ENCODE assay signal across 21 cellular contexts in genomic region chr11:17603056-17603825, GRCh38. TPM values are rescaled to one million over a fixed set of nuclear protein-coding genes. Genes with fewer than 3 reads are reported as not detected.
A peak's percentile ranks its signal among the peaks of the same experiment; 100 is the strongest.
DNase-seq lines count a peak whose midpoint lies in the region; ATAC-seq and TF ChIP-seq lines count a peak whose summit lies in the region.
"Had no signal": no experiment of that assay in that cellular context is flagged by ENCODE, and none has a peak within 500 bp of the region (broad histone marks: within the 10 kb centered on the region; RNA-seq: fewer than 3 reads in every experiment).

No MANE protein-coding gene starts in this region.

- 63 to 78% (median 73%) methylated on average over 7 to 10 of the region's 10 CpGs for WGBS in stomach, 5 donors
- WGBS in sigmoid colon, 2 donors, result 63 to 77% methylated on average over 10 of the region's 10 CpGs

- H3K27me3 ChIP-seq in colonic mucosa (no peaks in the 10 kb centered on the region), stomach (peaks cover 0 to 21% (median 0%) of the 10 kb centered on the region in 3 donors), sigmoid colon (no peaks in the 10 kb centered on the region), Caco-2 (replicated peaks; ENCODE audit: control insufficient read depth, insufficient read depth, low read length) (no peaks in the 10 kb centered on the region; the same call in 1 of the 2 replicates)
- H3K27me3 ChIP-seq: BLaER1, MG63 had no signal

- H3K27ac Mint-ChIP-seq in activated CD8-positive, alpha-beta memory T cell treated with anti-CD3 and anti-CD28 coated beads, Interleukin-2, amount 10 ng/mL, durations not matched to agents 7 days and 5 days, result no peak overlapping the region
- no peak overlapping the region for H3K27ac Mint-ChIP-seq in Caco-2 (ENCODE audit: unreplicated experiment)
- H3K27ac Mint-ChIP-seq: CD4-positive, CD25-positive, alpha-beta regulatory T cell had no signal

- H3K36me3 ChIP-seq in colonic mucosa (no peaks in the 10 kb centered on the region), stomach (no peaks in the 10 kb centered on the region), sigmoid colon (no peaks in the 10 kb centered on the region), Caco-2 (ENCODE audit: control insufficient read depth, insufficient read depth, low read length) (no peaks in the 10 kb centered on the region)
- H3K36me3 ChIP-seq: BLaER1, MG63 had no signal

- H3K9ac ChIP-seq in colonic mucosa (ENCODE audit: low read depth in 2 of 2, low read length in 2 of 2), result no peak overlapping the region
- H3K9ac ChIP-seq: BLaER1 had no signal

- H3K9me3 ChIP-seq in colonic mucosa (no peaks in the 10 kb centered on the region), stomach (no peaks in the 10 kb centered on the region), sigmoid colon (no peaks in the 10 kb centered on the region), Caco-2 (no peaks in the 10 kb centered on the region)
- H3K9me3 ChIP-seq: BLaER1, MG63 had no signal

- CTCF ChIA-PET in activated CD8-positive, alpha-beta memory T cell treated with anti-CD3 and anti-CD28 coated beads, Interleukin-2, amount 10 ng/mL, durations not matched to agents 7 days and 5 days (lab: Charles Lee), result no interaction called here
- CTCF ChIA-PET in Caco-2 (lab: Charles Lee), result no interaction called here

- H3K4me3 Mint-ChIP-seq in activated CD8-positive, alpha-beta memory T cell treated with anti-CD3 and anti-CD28 coated beads, Interleukin-2, amount 10 ng/mL, durations not matched to agents 7 days and 5 days, result no peak overlapping the region
- H3K4me3 Mint-ChIP-seq in Caco-2 (ENCODE audit: unreplicated experiment), result no peak overlapping the region
- H3K4me3 Mint-ChIP-seq: CD4-positive, CD25-positive, alpha-beta regulatory T cell had no signal

- peaks cover 3% of the 10 kb centered on the region for H3K4me1 Mint-ChIP-seq in activated CD8-positive, alpha-beta memory T cell treated with anti-CD3 and anti-CD28 coated beads, Interleukin-2, amount 10 ng/mL, durations not matched to agents 7 days and 5 days
- no peaks in the 10 kb centered on the region for H3K4me1 Mint-ChIP-seq in Caco-2 (ENCODE audit: low read depth, unreplicated experiment)

- no peak for TF ChIP-seq POLR2A in stomach (IDR thresholded peaks at IDR 0.05)
- no peak for TF ChIP-seq POLR2A in sigmoid colon (IDR thresholded peaks at IDR 0.05)

- TF ChIP-seq CTCF in colonic mucosa (IDR thresholded peaks at IDR 0.05), result no peak
- no peak for TF ChIP-seq CTCF in stomach (IDR thresholded peaks at IDR 0.05)
- TF ChIP-seq CTCF in sigmoid colon (IDR thresholded peaks at IDR 0.05), result no peak
- TF ChIP-seq CTCF in Caco-2 (IDR thresholded peaks at IDR 0.05; ENCODE audit: insufficient read depth in 1 of 2, low read depth in 1 of 2, low read length in 1 of 2, severe bottlenecking in 1 of 2, unreplicated experiment in 1 of 2), result no peak

- H3K9me3 Mint-ChIP-seq in activated CD8-positive, alpha-beta memory T cell treated with anti-CD3 and anti-CD28 coated beads, Interleukin-2, amount 10 ng/mL, durations not matched to agents 7 days and 5 days (ENCODE audit: low read depth), result no peaks in the 10 kb centered on the region
- H3K9me3 Mint-ChIP-seq in Caco-2 (ENCODE audit: unreplicated experiment), result no peaks in the 10 kb centered on the region

- POLR2A ChIA-PET in Caco-2 (lab: Charles Lee), result no interaction called here

- no TSS peak for BruUV-seq in Caco-2 (replicated peaks; lab: Mats Ljungman, UMichigan)

- intact Hi-C loops in colonic mucosa (cut with DNase I) (no loop called here), stomach (cut with DNase I; ENCODE audit: low total_unique reads) (loop anchor here (10.0 kb wide), 1 partner anchor 372 kb away; no protein-coding TSS in a partner anchor), sigmoid colon (cut with DNase I) (no loop called here), Caco-2 (cut with micrococcal nuclease; ENCODE audit: unreplicated experiment) (no loop called here)

- no peak overlapping the region for H3K4me3 ChIP-seq in colonic mucosa
- H3K4me3 ChIP-seq in stomach, result no peak overlapping the region
- no peak overlapping the region for H3K4me3 ChIP-seq in sigmoid colon
- no peak overlapping the region for H3K4me3 ChIP-seq in Caco-2 (ENCODE audit: low read depth, low read length)
- H3K4me3 ChIP-seq: BLaER1, MG63 had no signal

- peaks cover 4% of the 10 kb centered on the region for H3K27me3 Mint-ChIP-seq in activated CD8-positive, alpha-beta memory T cell treated with anti-CD3 and anti-CD28 coated beads, Interleukin-2, amount 10 ng/mL, durations not matched to agents 7 days and 5 days
- H3K27me3 Mint-ChIP-seq in Caco-2 (ENCODE audit: insufficient read depth, unreplicated experiment), result peaks cover 14% of the 10 kb centered on the region

- DNase-seq in activated CD8-positive, alpha-beta memory T cell treated with anti-CD3 and anti-CD28 coated beads, Interleukin-2, amount 10 ng/mL, durations not matched to agents 7 days and 5 days, result peak; percentile 38
- no peak for DNase-seq in activated CD8-positive, alpha-beta memory T cell treated with anti-CD3 and anti-CD28 coated beads, Interleukin-2, amount 50 U/mL, for 4 hours
- DNase-seq in colonic mucosa (peak; percentile 14), mucosa of gallbladder (ENCODE audit: low spot score) (peak; percentile 5), stomach (peak; percentile 16), sigmoid colon (no peak), Caco-2 (no peak), T-helper 9 cell (no peak)
- DNase-seq: CD4-positive, CD25-positive, alpha-beta regulatory T cell; KBM-7; MG63; NCI-H1105 treated with DMSO at 0.1 percent for 48 hours; NCI-H146; NCI-H1930; NCI-H2107; NCI-H748 treated with DMSO at 0.1 percent for 48 hours; PC-3 had no signal

- H3K4me1 ChIP-seq in colonic mucosa (no peaks in the 10 kb centered on the region), stomach (peaks cover 0 to 3% (median 0%) of the 10 kb centered on the region in 4 donors), sigmoid colon (no peaks in the 10 kb centered on the region), Caco-2 (no peaks in the 10 kb centered on the region)

- no peaks in the 10 kb centered on the region for H3K36me3 Mint-ChIP-seq in activated CD8-positive, alpha-beta memory T cell treated with anti-CD3 and anti-CD28 coated beads, Interleukin-2, amount 10 ng/mL, durations not matched to agents 7 days and 5 days
- no peaks in the 10 kb centered on the region for H3K36me3 Mint-ChIP-seq in Caco-2 (ENCODE audit: insufficient read depth, unreplicated experiment)
- H3K36me3 Mint-ChIP-seq: CD4-positive, CD25-positive, alpha-beta regulatory T cell had no signal

- H3K27ac ChIP-seq in colonic mucosa (no peak overlapping the region), stomach (no peak overlapping the region), sigmoid colon (no peak overlapping the region)
- H3K27ac ChIP-seq: BLaER1 had no signal

- ATAC-seq in activated CD8-positive, alpha-beta memory T cell treated with anti-CD3 and anti-CD28 coated beads, Interleukin-2, amount 10 ng/mL, durations not matched to agents 7 days and 5 days, result no peak
- ATAC-seq: HepG2, PC-3 had no signal

- TF ChIP-seq EP300 in stomach (IDR thresholded peaks at IDR 0.05), result no peak
- no peak for TF ChIP-seq EP300 in sigmoid colon (IDR thresholded peaks at IDR 0.05)

RNA-seq across cellular contexts. Expression of gene OTOG, which starts 56.2 kb away (rescaled TPM):
- not detected for total RNA-seq in activated CD8-positive, alpha-beta memory T cell treated with anti-CD3 and anti-CD28 coated beads, Interleukin-2, amount 10 ng/mL, durations not matched to agents 7 days and 5 days
- total RNA-seq in colonic mucosa (not detected), mucosa of gallbladder (0.12 TPM), stomach (not detected), sigmoid colon (under 1 TPM in 1 of 4 donors, not detected in 3; under 0.01 TPM), Caco-2 (2022) (0.95 and 2.5 TPM in 2 replicates)
- polyA plus RNA-seq in stomach (not detected), sigmoid colon (under 1 TPM in 1 of 3 donors, not detected in 2; under 0.01 TPM)
- total RNA-seq: CD4-positive, CD25-positive, alpha-beta regulatory T cell; HepG2; HT1080; PC-3 had no signal
- polyA plus RNA-seq: AG04450; CD4-positive, CD25-positive, alpha-beta regulatory T cell; HepG2 had no signal

RNA-seq across cellular contexts. Expression of gene USH1C, which starts 59.0 kb away (rescaled TPM):
- not detected for total RNA-seq in activated CD8-positive, alpha-beta memory T cell treated with anti-CD3 and anti-CD28 coated beads, Interleukin-2, amount 10 ng/mL, durations not matched to agents 7 days and 5 days
- 100 to 1,000 TPM; 143 to 161 TPM for total RNA-seq in colonic mucosa
- 176 TPM for total RNA-seq in mucosa of gallbladder
- total RNA-seq in stomach, result 100 to 1,000 TPM in 1 of 5 donors, 10 to 100 TPM in 3, 1 to 10 TPM in 1; 9.4 to 107 (median 22.6) TPM
- 10 to 100 TPM in 1 of 3 donors, 1 to 10 TPM in 2; 4.8 to 42.5 (median 7.1) TPM for polyA plus RNA-seq in stomach
- total RNA-seq in sigmoid colon, result 1 to 10 TPM; 1.2 to 2.5 (median 1.6) TPM
- polyA plus RNA-seq in sigmoid colon, result 100 to 1,000 TPM in 2 of 3 donors, 10 to 100 TPM in 1; 83.3 to 152 (median 114) TPM
- 101 and 113 TPM in 2 replicates for total RNA-seq in Caco-2 (2022)
- total RNA-seq: CD4-positive, CD25-positive, alpha-beta regulatory T cell; HepG2; HT1080; PC-3 had no signal
- polyA plus RNA-seq: AG04450; CD4-positive, CD25-positive, alpha-beta regulatory T cell; HepG2 had no signal

Comparison
In these comparisons a context has a peak if more than half of its experiments do, and no peak if none do; other contexts are left out.
1. DNase-seq: peak in activated CD8-positive, alpha-beta memory T cell treated with anti-CD3 and anti-CD28 coated beads, Interleukin-2, amount 10 ng/mL, durations not matched to agents 7 days and 5 days (single experiment), colonic mucosa (single experiment), mucosa of gallbladder (single experiment) and stomach (single experiment); none in activated CD8-positive, alpha-beta memory T cell treated with anti-CD3 and anti-CD28 coated beads, Interleukin-2, amount 50 U/mL, for 4 hours (single experiment), sigmoid colon (single experiment), Caco-2 (0 of 2) and T-helper 9 cell (single experiment).